In the genomic region with DNA sequence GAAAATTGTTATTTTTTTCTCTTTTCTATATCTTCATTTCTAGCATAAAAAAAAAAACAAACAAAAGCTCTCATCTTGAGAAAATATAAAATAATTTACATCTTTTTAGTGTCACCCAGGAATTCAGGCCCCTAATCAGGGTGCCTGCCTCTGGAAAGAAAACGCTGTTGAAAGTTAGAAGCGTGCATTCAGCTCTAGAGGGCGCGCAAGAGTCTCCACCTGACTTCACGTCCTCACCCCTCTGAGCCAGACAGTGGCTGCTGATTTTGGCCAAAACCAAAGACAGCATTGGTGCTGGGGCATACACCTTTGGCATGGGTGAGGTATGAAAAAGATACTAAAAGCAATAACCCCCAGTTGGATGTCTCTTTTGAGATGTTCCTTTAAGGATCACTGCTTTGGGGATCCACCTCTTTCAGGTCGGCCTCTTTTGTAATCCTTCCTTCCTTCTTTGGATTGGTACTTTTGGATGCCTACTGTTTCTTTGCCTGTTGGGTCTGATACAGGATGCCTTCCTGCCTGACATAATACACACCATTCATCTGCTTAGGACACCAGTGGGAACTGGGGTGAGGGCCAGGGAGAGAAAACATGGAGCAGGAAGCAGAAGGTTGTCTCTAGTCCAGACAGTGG, we compare ENCODE assay signal across 8 cellular contexts.
A peak's percentile ranks its signal among the peaks of the same experiment; 100 is the strongest.
DNase-seq lines count a peak whose midpoint lies in the region; ATAC-seq and TF ChIP-seq lines count a peak whose summit lies in the region.

No MANE protein-coding gene starts in this region.

- CTCF ChIA-PET in CD4-positive, alpha-beta T cell (lab: Charles Lee), result no interaction called here

- no peaks in the 10 kb centered on the region for H3K79me2 ChIP-seq in OCI-LY1 (ENCODE audit: insufficient read depth, low read length)

- H3K9me3 ChIP-seq in CD4-positive, alpha-beta T cell (ENCODE audit: control insufficient read depth, low read length), result no peaks in the 10 kb centered on the region
- no peaks in the 10 kb centered on the region for H3K9me3 ChIP-seq in OCI-LY1 (ENCODE audit: low read length)
- no peaks in the 10 kb centered on the region for H3K9me3 ChIP-seq in ovary

- peak in 4 of 10 experiments; percentile 1 to 2 (median 1) for DNase-seq in CD4-positive, alpha-beta T cell
- DNase-seq in brain microvascular endothelial cell (peak; percentile 3), ovary (peak; percentile 19 to 59 (median 41)), lower leg skin (ENCODE audit: low spot score in 2 of 2) (no peak), AG08395 (ENCODE audit: low spot score) (no peak)

- TF ChIP-seq EP300 in ovary (IDR thresholded peaks at IDR 0.05), result no peak

- TF ChIP-seq POLR2A in ovary (IDR thresholded peaks at IDR 0.05) (no peak), lower leg skin (IDR thresholded peaks at IDR 0.05) (no peak)

- H3K4me3 ChIP-seq in OCI-LY1 (ENCODE audit: low read depth, low read length, poor library complexity, severe bottlenecking) (no peak overlapping the region), brain microvascular endothelial cell (ENCODE audit: low read depth, low read length) (no peak overlapping the region), ovary (no peak overlapping the region), lower leg skin (ENCODE audit: low read depth, poor library complexity, severe bottlenecking) (no peak overlapping the region)

- intact Hi-C loops in CD4-positive, alpha-beta T cell (cut with DNase I, micrococcal nuclease), result loop anchor here (5.0 kb wide), 1 partner anchor 588 kb away; no protein-coding TSS in a partner anchor
- intact Hi-C loops in ovary (cut with DNase I) (no loop called here), lower leg skin (cut with DNase I; ENCODE audit: low total_unique reads) (no loop called here)

- H3K27ac ChIP-seq in CD4-positive, alpha-beta T cell (ENCODE audit: low read depth, low read length), result no peak overlapping the region
- H3K27ac ChIP-seq in OCI-LY1 (ENCODE audit: low read depth, low read length, poor library complexity, severe bottlenecking), result no peak overlapping the region
- H3K27ac ChIP-seq in brain microvascular endothelial cell, result no peak overlapping the region
- peak overlapping the region in 1 of 2 donors; percentile 8 for H3K27ac ChIP-seq in ovary

- H3K4me2 ChIP-seq in OCI-LY1 (ENCODE audit: low read length), result no peak overlapping the region

- no peak overlapping the region for H2AFZ ChIP-seq in OCI-LY1 (ENCODE audit: low read length)

- no peaks in the 10 kb centered on the region for H3F3A ChIP-seq in OCI-LY1 (ENCODE audit: insufficient read depth, low read length)

- no peaks in the 10 kb centered on the region for H4K20me1 ChIP-seq in OCI-LY1 (ENCODE audit: insufficient read depth, low read length)

- no peak overlapping the region for H3K4me3 Mint-ChIP-seq in CD4-positive, alpha-beta T cell

- peak; percentile 46 for TF ChIP-seq CTCF in CD4-positive, alpha-beta T cell (IDR thresholded peaks at IDR 0.05)
- TF ChIP-seq CTCF in OCI-LY1 (IDR thresholded peaks at IDR 0.05; ENCODE audit: low read length) (peak; percentile 57), brain microvascular endothelial cell (IDR thresholded peaks at IDR 0.05; ENCODE audit: low read depth, low read length, missing control alignments) (peak; percentile 70), ovary (IDR thresholded peaks at IDR 0.05) (no peak), lower leg skin (IDR thresholded peaks at IDR 0.05) (no peak)

- H3K27me3 ChIP-seq in CD4-positive, alpha-beta T cell (ENCODE audit: control insufficient read depth, insufficient read depth, low read length), result no peaks in the 10 kb centered on the region
- H3K27me3 ChIP-seq in OCI-LY1 (ENCODE audit: insufficient read depth, low read length), result no peaks in the 10 kb centered on the region
- no peaks in the 10 kb centered on the region for H3K27me3 ChIP-seq in brain microvascular endothelial cell (replicated peaks)
- H3K27me3 ChIP-seq in ovary, result peaks cover 2% of the 10 kb centered on the region

- no peaks in the 10 kb centered on the region for H3K36me3 Mint-ChIP-seq in CD4-positive, alpha-beta T cell (ENCODE audit: low read depth)

- no peaks in the 10 kb centered on the region for H3K4me1 Mint-ChIP-seq in CD4-positive, alpha-beta T cell (ENCODE audit: low read depth)

- H3K36me3 ChIP-seq in OCI-LY1 (ENCODE audit: insufficient read depth, low read length) (no peaks in the 10 kb centered on the region), brain microvascular endothelial cell (replicated peaks) (no peaks in the 10 kb centered on the region), ovary (no peaks in the 10 kb centered on the region)

- WGBS in ovary, 3 donors, result 42 to 46% (median 46%) methylated on average over 6 of the region's 6 CpGs
- WGBS in lower leg skin, 2 donors, result 27 to 34% methylated on average over 6 of the region's 6 CpGs

- H3K4me1 ChIP-seq in OCI-LY1 (ENCODE audit: insufficient read depth, low read length, severe bottlenecking) (no peaks in the 10 kb centered on the region), ovary (ENCODE audit: insufficient read depth) (peaks cover 4% of the 10 kb centered on the region)

- H3K27me3 Mint-ChIP-seq in CD4-positive, alpha-beta T cell, result no peaks in the 10 kb centered on the region

- H3K9me2 ChIP-seq in OCI-LY1 (ENCODE audit: low read depth, low read length), result no peaks in the 10 kb centered on the region

- no peaks in the 10 kb centered on the region for H3K9me3 Mint-ChIP-seq in CD4-positive, alpha-beta T cell

- POLR2A ChIA-PET in CD4-positive, alpha-beta T cell (lab: Charles Lee), result no interaction called here

- H3K27ac Mint-ChIP-seq in CD4-positive, alpha-beta T cell, result no peak overlapping the region

- H3K9ac ChIP-seq in OCI-LY1 (ENCODE audit: low read length), result no peak overlapping the region

- ATAC-seq in CD4-positive, alpha-beta T cell (ENCODE audit: poor library complexity), result no peak
- peak; percentile 49 for ATAC-seq in GM21576 (IDR thresholded peaks at IDR 0.05; ENCODE audit: unreplicated experiment)
- no peak for ATAC-seq in HG03135 (IDR thresholded peaks at IDR 0.05; ENCODE audit: unreplicated experiment)

- in situ Hi-C loops in brain microvascular endothelial cell (cut with HindIII; ENCODE audit: low pct_ligation_motif_present, low sequenced_read_pairs), result no loop called here

Comparison
In these comparisons a context has a peak if more than half of its experiments do, and no peak if none do; other contexts are left out.
1. DNase-seq: peak in brain microvascular endothelial cell (single experiment) and ovary (5 of 5); none in lower leg skin (0 of 2) and AG08395 (single experiment).
2. CTCF ChIP-seq: peak in CD4-positive, alpha-beta T cell (single experiment), OCI-LY1 (single experiment) and brain microvascular endothelial cell (single experiment); none in ovary (0 of 3) and lower leg skin (0 of 3).
3. intact Hi-C loops: an anchor here in CD4-positive, alpha-beta T cell (5.0 kb wide); none called in ovary and lower leg skin.